In genomic region chr1:55034476-55035133, GRCh38 we compare ENCODE assay signal across 24 cellular contexts. TPM values are rescaled to one million over a fixed set of nuclear protein-coding genes. Genes with fewer than 3 reads are reported as not detected.
DNase-seq lines count a peak whose midpoint lies in the region; FAIRE-seq and TF ChIP-seq lines count a peak whose summit lies in the region.
"Had no signal": no experiment of that assay in that cellular context is flagged by ENCODE, and none has a peak within 500 bp of the region (broad histone marks: within the 10 kb centered on the region; RNA-seq: fewer than 3 reads in every experiment).

No MANE protein-coding gene starts in this region.

- no peaks in the 10 kb centered on the region for H3K36me3 ChIP-seq in small intestine (ENCODE audit: control insufficient read depth in 2 of 2, insufficient read depth in 2 of 2, low read length in 2 of 2)
- H3K36me3 ChIP-seq: BE2C, HAP-1, Peyer's patch had no signal

- H3K27ac ChIP-seq in small intestine (ENCODE audit: low read depth in 1 of 2, low read length in 1 of 2), result no peak overlapping the region
- H3K27ac ChIP-seq: Peyer's patch had no signal

- H3K27me3 ChIP-seq in small intestine (ENCODE audit: control insufficient read depth in 2 of 2, insufficient read depth in 2 of 2, low read length in 2 of 2), result peaks cover 0 to 6% of the 10 kb centered on the region in 2 donors
- H3K27me3 ChIP-seq: Peyer's patch had no signal

- no peak for FAIRE-seq in small intestine (lab: Jason Lieb, UNC)
- FAIRE-seq: GM18507 had no signal

- no peaks in the 10 kb centered on the region for H3K9me3 ChIP-seq in small intestine (ENCODE audit: control insufficient read depth, low read depth)
- H3K9me3 ChIP-seq: BE2C, HAP-1, Peyer's patch had no signal

- TF ChIP-seq CTCF in HFF-Myc (IDR thresholded peaks at IDR 0.05; ENCODE audit: low read depth, low read length, missing control alignments), result no peak

- WGBS in small intestine, 3 donors, result 77 to 85% (median 82%) methylated on average over 6 of the region's 6 CpGs

- peaks cover 0 to 2% of the 10 kb centered on the region in 2 donors for H3K4me1 ChIP-seq in small intestine (ENCODE audit: control insufficient read depth in 2 of 2, insufficient read depth in 1 of 2, low read depth in 1 of 2, low read length in 1 of 2)
- H3K4me1 ChIP-seq: BE2C, HAP-1 had no signal

- DNase-seq in GM03348 (ENCODE audit: low spot score) (peak; percentile 27), HFF-Myc (ENCODE audit: extremely low read depth, low read depth) (peak; percentile 24), NCI-H69 (lab: John Stamatoyannopoulos, UW) (peak; percentile 4), left kidney (ENCODE audit: low read depth, low spot score) (peak; percentile 90), islet precursor cell (no peak), kidney tubule cell (ENCODE audit: low spot score) (no peak), H4 (ENCODE audit: low spot score) (no peak), small intestine (no peak)
- DNase-seq: BE2C; Calu3; CD8-positive, alpha-beta memory T cell; NCI-H1105 treated with DMSO at 0.1 percent for 48 hours; NCI-H146; NCI-H1930; NCI-H526; OCI-M1; Peyer's patch; SHP77 treated with DMSO at 0.1 percent for 48 hours; SW 1271 had no signal

- H3K4me3 ChIP-seq in HFF-Myc (replicated peaks; ENCODE audit: low read depth, low read length) (no peak overlapping the region), small intestine (ENCODE audit: low read depth in 1 of 2, low read length in 2 of 2) (no peak overlapping the region)
- H3K4me3 ChIP-seq: HAP-1, Peyer's patch had no signal

RNA-seq across cellular contexts. Expression of gene PCSK9, which starts 4.7 kb away (rescaled TPM):
- 0.04 TPM in 1 of 2 replicates, not detected in the other for total RNA-seq in H4 (2014; rRNA removed; shearing (Covaris generic))
- 10 to 100 TPM in 1 of 3 donors, under 1 TPM in 2; 0.45 to 24.2 (median 0.54) TPM for polyA plus RNA-seq in small intestine
- total RNA-seq: CD8-positive, alpha-beta memory T cell had no signal
- polyA plus RNA-seq: CD14-positive monocyte; CD8-positive, alpha-beta memory T cell; IgD-negative memory B cell had no signal

RNA-seq across cellular contexts. Expression of gene BSND, which starts 35.9 kb away (rescaled TPM):
- not detected in 2 replicates for total RNA-seq in H4 (2014; rRNA removed; shearing (Covaris generic))
- polyA plus RNA-seq in small intestine, result under 1 TPM in 1 of 3 donors, not detected in 2; 0.01 TPM
- total RNA-seq: A673; Calu3; CD8-positive, alpha-beta memory T cell; Peyer's patch had no signal
- polyA plus RNA-seq: CD14-positive monocyte; CD8-positive, alpha-beta memory T cell; IgD-negative memory B cell had no signal

RNA-seq across cellular contexts. Expression of gene TMEM61, which starts 54.2 kb away (rescaled TPM):
- 0.17 TPM in 1 of 2 replicates, not detected in the other for total RNA-seq in H4 (2014; rRNA removed; shearing (Covaris generic))
- polyA plus RNA-seq in small intestine, result 1 to 10 TPM; 2.2 to 6.7 (median 5.4) TPM
- total RNA-seq: A673; CD8-positive, alpha-beta memory T cell had no signal
- polyA plus RNA-seq: CD14-positive monocyte; CD8-positive, alpha-beta memory T cell; IgD-negative memory B cell had no signal

Comparison
In these comparisons a context has a peak if more than half of its experiments do, and no peak if none do; other contexts are left out.
1. DNase-seq: peak in GM03348 (single experiment), HFF-Myc (single experiment), NCI-H69 (single experiment) and left kidney (single experiment); none in islet precursor cell (single experiment), kidney tubule cell (single experiment), H4 (single experiment) and small intestine (single experiment).